19 cellular contexts compared by ENCODE assay signal in the genomic region with DNA sequence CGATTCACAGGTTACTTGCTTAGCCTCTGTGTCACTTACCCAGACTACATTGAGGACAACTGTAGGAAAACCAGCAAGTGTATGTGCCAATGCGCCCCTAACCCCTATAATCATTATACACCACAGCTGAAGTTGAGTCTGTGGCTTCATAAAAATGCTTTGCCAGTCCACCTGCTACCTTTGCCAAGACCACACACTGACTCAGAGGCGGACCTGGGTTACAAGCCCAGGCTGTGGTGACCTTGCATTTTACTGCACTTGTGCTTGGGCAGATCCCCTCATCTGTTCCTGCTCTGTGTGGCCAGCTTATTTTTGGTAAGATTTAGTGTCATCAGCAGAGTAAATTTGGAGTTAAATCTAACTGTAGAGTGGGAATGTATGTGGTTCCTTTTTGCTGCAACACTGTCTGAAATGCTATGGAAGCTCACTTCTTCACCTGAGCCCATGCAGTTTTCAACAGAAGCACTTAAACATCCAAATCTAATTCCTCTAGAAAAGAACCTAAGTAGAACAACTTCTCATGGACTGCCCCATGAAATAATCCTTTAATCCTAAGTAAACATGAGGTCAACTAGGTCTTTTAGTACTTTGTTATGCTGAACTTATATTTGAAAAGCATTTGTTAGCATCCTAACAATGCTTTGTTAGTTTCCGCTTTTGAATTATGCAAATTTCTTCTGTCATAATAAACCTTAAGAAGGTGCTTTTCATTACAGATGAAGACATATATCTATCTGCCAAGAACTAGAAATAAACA.
"Had no signal": no experiment of that assay in that cellular context is flagged by ENCODE, and none has a peak within 500 bp of the region (broad histone marks: within the 10 kb centered on the region; RNA-seq: fewer than 3 reads in every experiment).

No MANE protein-coding gene starts in this region.

- H3K9me3 ChIP-seq: heart left ventricle, mucosa of descending colon, ovary, suprapubic skin, thyroid gland had no signal

- H3K4me3 Mint-ChIP-seq: natural killer cell, neural crest cell, type B pancreatic cell had no signal

- H3K4me2 ChIP-seq: smooth muscle cell had no signal

- H3K9me3 Mint-ChIP-seq: natural killer cell, neural crest cell, type B pancreatic cell had no signal

- H3K4me1 ChIP-seq: heart left ventricle, suprapubic skin, thyroid gland had no signal

- H3K36me3 ChIP-seq: ovary had no signal

- H3K27me3 Mint-ChIP-seq: type B pancreatic cell had no signal

- H3K27me3 ChIP-seq: heart left ventricle, ovary, suprapubic skin, thyroid gland had no signal

- ATAC-seq: heart left ventricle; left lobe of liver; mucosa of descending colon; natural killer cell; right cardiac atrium; stimulated activated naive CD8-positive, alpha-beta T cell treated with anti-CD3 and anti-CD28 coated beads, Interleukin-15, Interleukin-2, amounts not matched to agents 100 U/mL and 50 U/mL, for 24 hours had no signal

- H3K27ac ChIP-seq: coronary artery, heart left ventricle, ovary, suprapubic skin, thyroid gland had no signal

- H3K4me3 ChIP-seq: coronary artery, heart left ventricle, mucosa of descending colon, ovary, smooth muscle cell, suprapubic skin, thyroid gland had no signal

- DNase-seq: effector CD4-positive, alpha-beta T cell; foreskin melanocyte; heart left ventricle; hippocampal formation; mammary epithelial cell; mucosa of descending colon; natural killer cell; nucleus accumbens; ovary; right cardiac atrium; stimulated activated CD4-positive, alpha-beta T cell treated with anti-CD3 and anti-CD28 coated beads, Interleukin-2, amount 100 ng/mL, for 48 hours; stimulated activated naive CD8-positive, alpha-beta T cell treated with anti-CD3 and anti-CD28 coated beads, Interleukin-15, Interleukin-2, amounts not matched to agents 100 U/mL and 50 U/mL, for 24 hours; thyroid gland had no signal

- H3K27ac Mint-ChIP-seq: natural killer cell, type B pancreatic cell had no signal

- H3K4me1 Mint-ChIP-seq: natural killer cell, neural crest cell had no signal
